ENCODE assay signal across 18 cellular contexts in genomic region chr2:10186868-10187535, GRCh38.
"Had no signal": no experiment of that assay in that cellular context is flagged by ENCODE, and none has a peak within 500 bp of the region (broad histone marks: within the 10 kb centered on the region; RNA-seq: fewer than 3 reads in every experiment).

No MANE protein-coding gene starts in this region.

- H3K27me3 ChIP-seq: adrenal gland, ascending aorta, brain microvascular endothelial cell, hepatocyte, right lobe of liver, upper lobe of left lung had no signal

- H3K4me2 ChIP-seq: hepatocyte had no signal

- H3K79me2 ChIP-seq: hepatocyte had no signal

- H3K4me1 ChIP-seq: adrenal gland, ascending aorta, right lobe of liver, upper lobe of left lung had no signal

- H3K36me3 ChIP-seq: adrenal gland, ascending aorta, brain microvascular endothelial cell, right lobe of liver, thoracic aorta, upper lobe of left lung had no signal

- DNase-seq: activated T-cell treated with anti-CD3 and anti-CD28 coated beads, Interleukin-2, amount 50 U/mL, for 1 hour; adrenal gland; brain microvascular endothelial cell; caudate nucleus; dermis blood vessel endothelial cell; effector memory CD4-positive, alpha-beta T cell; glutamatergic neuron; left ventricle myocardium superior; nucleus accumbens; stimulated activated CD4-positive, alpha-beta T cell treated with anti-CD3 and anti-CD28 coated beads, Interleukin-2, amount 100 ng/mL, for 24 hours; T-helper 1 cell; T-helper 9 cell had no signal

- H3K27ac ChIP-seq: adrenal gland, ascending aorta, brain microvascular endothelial cell, hepatocyte, right lobe of liver, skin epidermis, thoracic aorta, upper lobe of left lung had no signal

- H3K4me3 ChIP-seq: adrenal gland, ascending aorta, hepatocyte, right lobe of liver, skin epidermis, thoracic aorta, upper lobe of left lung had no signal

- H2AFZ ChIP-seq: hepatocyte had no signal

- H3K9me3 ChIP-seq: adrenal gland, ascending aorta, right lobe of liver, thoracic aorta, upper lobe of left lung had no signal
